Comparison of ENCODE assay signal across 17 cellular contexts in the genomic region with DNA sequence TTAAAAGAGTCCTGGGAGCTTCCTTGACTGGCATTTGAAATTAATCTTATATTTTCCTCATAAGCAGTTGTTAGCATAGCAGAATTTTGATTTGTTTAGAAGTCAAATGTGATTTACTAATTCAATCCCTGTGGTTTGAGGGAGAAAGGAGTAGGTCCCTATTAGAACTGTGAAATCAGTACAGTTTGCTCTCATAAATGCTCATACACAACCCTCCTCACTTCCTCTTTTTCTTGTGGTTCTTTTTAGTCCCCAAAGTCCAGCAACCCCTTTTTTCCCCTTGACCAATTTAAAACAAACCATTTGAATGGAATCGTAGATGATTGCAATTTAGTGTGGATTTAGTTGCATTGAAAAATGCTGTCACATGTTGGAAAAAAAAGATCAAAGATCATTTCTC. TPM values are rescaled to one million over a fixed set of nuclear protein-coding genes. Genes with fewer than 3 reads are reported as not detected.
A peak's percentile ranks its signal among the peaks of the same experiment; 100 is the strongest.
DNase-seq lines count a peak whose midpoint lies in the region; ATAC-seq and TF ChIP-seq lines count a peak whose summit lies in the region.
"Had no signal": no experiment of that assay in that cellular context is flagged by ENCODE, and none has a peak within 500 bp of the region (broad histone marks: within the 10 kb centered on the region; RNA-seq: fewer than 3 reads in every experiment).

No MANE protein-coding gene starts in this region.

- peaks cover 15% of the 10 kb centered on the region for H3K36me3 Mint-ChIP-seq in stimulated activated memory B cell treated with anti-CD40 and anti-IgM and Interleukin-4, amounts not matched to agents 10 μg/mL and 1 μg/mL and 100 μg/mL, for 72 hours

- 79 to 94% (median 86%) methylated on average over 1 of the region's 1 CpG for WGBS in adrenal gland, 4 donors

- no peak overlapping the region for H3K27ac ChIP-seq in effector memory CD4-positive, alpha-beta T cell (ENCODE audit: insufficient read depth, low read length, poor library complexity, severe bottlenecking)
- H3K27ac ChIP-seq in adrenal gland = no peak overlapping the region
- H3K27ac ChIP-seq: ascending aorta, coronary artery, right atrium auricular region had no signal

- no peak for TF ChIP-seq CTCF in adrenal gland (IDR thresholded peaks at IDR 0.05)

- H3K9me3 ChIP-seq in effector memory CD4-positive, alpha-beta T cell (ENCODE audit: control insufficient read depth, low read length) = no peaks in the 10 kb centered on the region
- H3K9me3 ChIP-seq in adrenal gland (replicated peaks in 1 of 3) = no peaks in the 10 kb centered on the region
- H3K9me3 ChIP-seq: right atrium auricular region had no signal

- no peak for TF ChIP-seq POLR2A in adrenal gland (IDR thresholded peaks at IDR 0.05)

- ATAC-seq in GM18511 (IDR thresholded peaks at IDR 0.05; ENCODE audit: unreplicated experiment) (peak; percentile 84), GM21390 (IDR thresholded peaks at IDR 0.05; ENCODE audit: unreplicated experiment) (peak; percentile 43), HG02885 (IDR thresholded peaks at IDR 0.05; ENCODE audit: poor library complexity, unreplicated experiment) (peak; percentile 83), left ventricle myocardium superior (no peak)
- no peak for ATAC-seq in stimulated activated memory B cell treated with anti-CD40 and anti-IgM and Interleukin-4, amounts not matched to agents 10 μg/mL and 1 μg/mL and 100 μg/mL, for 72 hours
- ATAC-seq: natural killer cell treated with Interleukin-12 subunit alpha and Interleukin-12 subunit beta and Interleukin-15 and Interleukin-18, amount 100 ng/mL, for 72 hours had no signal

- peak; percentile 29 for DNase-seq in KBM-7
- DNase-seq in effector memory CD4-positive, alpha-beta T cell = no peak
- no peak for DNase-seq in left ventricle myocardium superior
- DNase-seq in adrenal gland = no peak
- DNase-seq: activated effector memory CD4-positive, alpha-beta T cell treated with Interleukin-2 at 50 U/mL for 16 hours; NCI-H187 treated with DMSO at 0.1 percent for 48 hours; NCI-H748 treated with DMSO at 0.1 percent for 48 hours; T-helper 9 cell had no signal

- H3K4me1 Mint-ChIP-seq in stimulated activated memory B cell treated with anti-CD40 and anti-IgM and Interleukin-4, amounts not matched to agents 10 μg/mL and 1 μg/mL and 100 μg/mL, for 72 hours = peaks cover 9% of the 10 kb centered on the region

- no peaks in the 10 kb centered on the region for H3K27me3 Mint-ChIP-seq in stimulated activated memory B cell treated with anti-CD40 and anti-IgM and Interleukin-4, amounts not matched to agents 10 μg/mL and 1 μg/mL and 100 μg/mL, for 72 hours
- H3K27me3 Mint-ChIP-seq: natural killer cell treated with Interleukin-12 subunit alpha and Interleukin-12 subunit beta and Interleukin-15 and Interleukin-18, amount 100 ng/mL, for 72 hours; type B pancreatic cell had no signal

- intact Hi-C loops in left ventricle myocardium superior (cut with micrococcal nuclease) (no loop called here), adrenal gland (cut with DNase I) (no loop called here)

- no peak overlapping the region for H3K27ac Mint-ChIP-seq in stimulated activated memory B cell treated with anti-CD40 and anti-IgM and Interleukin-4, amounts not matched to agents 10 μg/mL and 1 μg/mL and 100 μg/mL, for 72 hours
- H3K27ac Mint-ChIP-seq: natural killer cell treated with Interleukin-12 subunit alpha and Interleukin-12 subunit beta and Interleukin-15 and Interleukin-18, amount 100 ng/mL, for 72 hours; type B pancreatic cell had no signal

- peaks cover 7% of the 10 kb centered on the region for H3K4me1 ChIP-seq in effector memory CD4-positive, alpha-beta T cell (ENCODE audit: control insufficient read depth, insufficient read depth, low read length, poor library complexity, severe bottlenecking)
- H3K4me1 ChIP-seq in adrenal gland (replicated peaks in 1 of 2) = no peaks in the 10 kb centered on the region
- H3K4me1 ChIP-seq: ascending aorta, right atrium auricular region had no signal

- peaks cover 5% of the 10 kb centered on the region for H3K36me3 ChIP-seq in effector memory CD4-positive, alpha-beta T cell (ENCODE audit: control insufficient read depth, insufficient read depth, low read length)
- H3K36me3 ChIP-seq in adrenal gland (replicated peaks in 1 of 2) = no peaks in the 10 kb centered on the region
- H3K36me3 ChIP-seq: ascending aorta, right atrium auricular region had no signal

- peaks cover 8% of the 10 kb centered on the region for H3K9me3 Mint-ChIP-seq in stimulated activated memory B cell treated with anti-CD40 and anti-IgM and Interleukin-4, amounts not matched to agents 10 μg/mL and 1 μg/mL and 100 μg/mL, for 72 hours
- H3K9me3 Mint-ChIP-seq: type B pancreatic cell had no signal

- H3K4me3 ChIP-seq in effector memory CD4-positive, alpha-beta T cell (ENCODE audit: insufficient read depth, low read depth, low read length, poor library complexity, severe bottlenecking) = no peak overlapping the region
- no peak overlapping the region for H3K4me3 ChIP-seq in adrenal gland
- H3K4me3 ChIP-seq: ascending aorta, coronary artery, right atrium auricular region had no signal

- H3K27me3 ChIP-seq in effector memory CD4-positive, alpha-beta T cell (replicated peaks; ENCODE audit: control insufficient read depth, insufficient read depth, low read length, poor library complexity, severe bottlenecking) = no peaks in the 10 kb centered on the region
- H3K27me3 ChIP-seq in adrenal gland = no peaks in the 10 kb centered on the region
- H3K27me3 ChIP-seq: ascending aorta, right atrium auricular region had no signal

- in situ Hi-C loops in KBM-7 (cut with MboI; ENCODE audit: low pct_unique_long_range_greater_than_20kb, low sequenced_read_pairs) = no loop called here

- H3K4me3 Mint-ChIP-seq in stimulated activated memory B cell treated with anti-CD40 and anti-IgM and Interleukin-4, amounts not matched to agents 10 μg/mL and 1 μg/mL and 100 μg/mL, for 72 hours = no peak overlapping the region
- H3K4me3 Mint-ChIP-seq: natural killer cell treated with Interleukin-12 subunit alpha and Interleukin-12 subunit beta and Interleukin-15 and Interleukin-18, amount 100 ng/mL, for 72 hours; type B pancreatic cell had no signal

RNA-seq across cellular contexts. Expression of a gene that starts 9.2 kb away (rescaled TPM):
- total RNA-seq in left ventricle myocardium superior (8.0 TPM), adrenal gland (10 to 100 TPM; 14.9 to 48.2 (median 29.2) TPM)
- polyA plus RNA-seq in adrenal gland = 10 to 100 TPM; 48.6 to 87.1 (median 51.9) TPM

RNA-seq across cellular contexts. Expression of a gene that starts 20.2 kb away (rescaled TPM):
- total RNA-seq in left ventricle myocardium superior (6.5 TPM), adrenal gland (10 to 100 TPM in 7 of 8 donors, 1 to 10 TPM in 1; 8.7 to 57.0 (median 13.0) TPM)
- 10 to 100 TPM in 2 of 3 donors, 1 to 10 TPM in 1; 4.4 to 20.6 (median 10.3) TPM for polyA plus RNA-seq in adrenal gland

Comparison
In these comparisons a context has a peak if more than half of its experiments do, and no peak if none do; other contexts are left out.
1. ATAC-seq: peak in GM18511 (single experiment), GM21390 (single experiment) and HG02885 (single experiment); none in stimulated activated memory B cell treated with anti-CD40 and anti-IgM and Interleukin-4, amounts not matched to agents 10 μg/mL and 1 μg/mL and 100 μg/mL, for 72 hours (single experiment) and left ventricle myocardium superior (single experiment).